ENCODE assay signal across 8 cellular contexts in genomic region chr5:73160239-73160671, GRCh38. TPM values are rescaled to one million over a fixed set of nuclear protein-coding genes. Genes with fewer than 3 reads are reported as not detected.
A peak's percentile ranks its signal among the peaks of the same experiment; 100 is the strongest.
DNase-seq lines count a peak whose midpoint lies in the region; ATAC-seq and TF ChIP-seq lines count a peak whose summit lies in the region.

No MANE protein-coding gene starts in this region.

- H3K9me3 ChIP-seq in osteoblast (ENCODE audit: low read depth, low read length): no peaks in the 10 kb centered on the region
- no peaks in the 10 kb centered on the region for H3K9me3 ChIP-seq in ascending aorta

- H3K27me3 ChIP-seq in osteoblast (ENCODE audit: insufficient read depth, low read length) (peaks cover 24% of the 10 kb centered on the region), ascending aorta (no peaks in the 10 kb centered on the region)

- H3K4me1 ChIP-seq in osteoblast (ENCODE audit: insufficient read depth, low read length) (peaks cover 7% of the 10 kb centered on the region), ascending aorta (no peaks in the 10 kb centered on the region)

- peak; percentile 3 for DNase-seq in T-helper 9 cell
- peak; percentile 69 for DNase-seq in osteoblast (ENCODE audit: insufficient read length, low spot score, missing footprints)
- DNase-seq in retina: no peak
- DNase-seq in NCI-H524 (lab: John Stamatoyannopoulos, UW): no peak
- no peak for DNase-seq in ascending aorta (ENCODE audit: low spot score in 2 of 2)
- DNase-seq in mesenteric fat pad (ENCODE audit: low spot score): no peak

- H3K4me3 ChIP-seq in osteoblast (ENCODE audit: insufficient read depth, low read length): peak overlapping the region; percentile 17
- H3K4me3 ChIP-seq in ascending aorta: no peak overlapping the region

- ATAC-seq in GM18861 (IDR thresholded peaks at IDR 0.05; ENCODE audit: unreplicated experiment): peak; percentile 94
- peak; percentile 62 for ATAC-seq in HG03095 (IDR thresholded peaks at IDR 0.05; ENCODE audit: unreplicated experiment)

- no peaks in the 10 kb centered on the region for H3K79me2 ChIP-seq in osteoblast (ENCODE audit: insufficient read depth, low read length)

- H4K20me1 ChIP-seq in osteoblast (ENCODE audit: insufficient read depth, low read length): no peaks in the 10 kb centered on the region

- TF ChIP-seq CTCF in osteoblast (IDR thresholded peaks at IDR 0.05; ENCODE audit: extremely low read depth, low read depth, low read length) (no peak), ascending aorta (IDR thresholded peaks at IDR 0.05) (no peak)

- peak overlapping the region; percentile 61 for H3K4me2 ChIP-seq in osteoblast (ENCODE audit: insufficient read depth, low read length)

- intact Hi-C loops in ascending aorta (cut with DNase I): no loop called here

- H3K36me3 ChIP-seq in osteoblast (ENCODE audit: insufficient read depth, low read length): no peaks in the 10 kb centered on the region
- H3K36me3 ChIP-seq in ascending aorta: no peaks in the 10 kb centered on the region

- H2AFZ ChIP-seq in osteoblast (ENCODE audit: low read length): peak overlapping the region; percentile 40

- no peak overlapping the region for H3K27ac ChIP-seq in osteoblast (ENCODE audit: low read depth, low read length)
- no peak overlapping the region for H3K27ac ChIP-seq in ascending aorta

RNA-seq across cellular contexts. Expression of gene TMEM174, which starts 12.7 kb away (rescaled TPM):
- total RNA-seq in osteoblast: not detected in 2 replicates
- not detected for total RNA-seq in ascending aorta
- not detected for total RNA-seq in mesenteric fat pad

RNA-seq across cellular contexts. Expression of gene TMEM171, which starts 39.9 kb away (rescaled TPM):
- total RNA-seq in osteoblast (8.0 TPM in 2 replicates), ascending aorta (not detected), mesenteric fat pad (not detected)

Comparison
In these comparisons a context has a peak if more than half of its experiments do, and no peak if none do; other contexts are left out.
1. DNase-seq: peak in T-helper 9 cell (single experiment) and osteoblast (single experiment); none in retina (single experiment), NCI-H524 (0 of 2), ascending aorta (0 of 2) and mesenteric fat pad (single experiment).